13 cellular contexts compared by ENCODE assay signal in genomic region chr15:96324192-96324895, GRCh38. TPM values are rescaled to one million over a fixed set of nuclear protein-coding genes. Genes with fewer than 3 reads are reported as not detected.
DNase-seq lines count a peak whose midpoint lies in the region; ATAC-seq, FAIRE-seq and TF ChIP-seq lines count a peak whose summit lies in the region.
"Had no signal": no experiment of that assay in that cellular context is flagged by ENCODE, and none has a peak within 500 bp of the region (broad histone marks: within the 10 kb centered on the region; RNA-seq: fewer than 3 reads in every experiment).

No MANE protein-coding gene starts in this region.

- H3K4me3 ChIP-seq in Peyer's patch: no peak overlapping the region
- H3K4me3 ChIP-seq in endothelial cell of umbilical vein (replicated peaks in 1 of 3; ENCODE audit: insufficient read depth in 1 of 3, low read depth in 1 of 3, low read length in 3 of 3): peak overlapping the region; percentile 63 to 89 (median 71)
- peak overlapping the region; percentile 68 for H3K4me3 ChIP-seq in lower lobe of right lung
- H3K4me3 ChIP-seq in thyroid gland (replicated peaks in 1 of 3): no peak overlapping the region

- intact Hi-C loops in endothelial cell of umbilical vein (cut with micrococcal nuclease): loop anchor here (5.0 kb wide), 1 partner anchor 1192 kb away; no protein-coding TSS in a partner anchor
- intact Hi-C loops in lower lobe of right lung (cut with DNase I): no loop called here
- intact Hi-C loops in thyroid gland (cut with DNase I): loop anchor here (5.0 kb wide), 1 partner anchor 33 kb away; no protein-coding TSS in a partner anchor

- BruUV-seq in endothelial cell of umbilical vein (replicated peaks; lab: Mats Ljungman, UMichigan): no TSS peak

- H3K9me3 ChIP-seq in Peyer's patch (peaks cover 0 to 7% (median 0%) of the 10 kb centered on the region in 4 donors), endothelial cell of umbilical vein (replicated peaks; ENCODE audit: control insufficient read depth, insufficient read depth, low read length) (no peaks in the 10 kb centered on the region), lower lobe of right lung (no peaks in the 10 kb centered on the region), thyroid gland (no peaks in the 10 kb centered on the region)

- dilution Hi-C loops in endothelial cell of umbilical vein (cut with MboI; ENCODE audit: extremely low pct_ligation_motif_present, low sequenced_read_pairs): no loop called here

- no peaks in the 10 kb centered on the region for H3K36me3 ChIP-seq in Peyer's patch
- H3K36me3 ChIP-seq in endothelial cell of umbilical vein (ENCODE audit: control insufficient read depth in 2 of 2, extremely low read depth in 1 of 2, insufficient read depth in 2 of 2, low read length in 2 of 2): no peaks in the 10 kb centered on the region
- H3K36me3 ChIP-seq in lower lobe of right lung: no peaks in the 10 kb centered on the region
- no peaks in the 10 kb centered on the region for H3K36me3 ChIP-seq in thyroid gland

- TF ChIP-seq CTCF in Peyer's patch (IDR thresholded peaks at IDR 0.05): no peak
- no peak for TF ChIP-seq CTCF in endothelial cell of umbilical vein (IDR thresholded peaks at IDR 0.05; ENCODE audit: extremely low read depth in 1 of 2, insufficient read depth in 1 of 2, low read depth in 1 of 2, low read length in 2 of 2)
- TF ChIP-seq CTCF in lower lobe of right lung (IDR thresholded peaks at IDR 0.05): no peak
- TF ChIP-seq CTCF in thyroid gland (IDR thresholded peaks at IDR 0.05): no peak

- H4K20me1 ChIP-seq in endothelial cell of umbilical vein (replicated peaks; ENCODE audit: control insufficient read depth, extremely low read depth, insufficient read depth, low read length): no peaks in the 10 kb centered on the region

- H2AFZ ChIP-seq in endothelial cell of umbilical vein (ENCODE audit: low read depth, low read length): no peak overlapping the region

- POLR2A ChIA-PET in endothelial cell of umbilical vein (lab: Charles Lee): interaction anchor here (1.2 kb wide), 1 partner anchor 51 kb away, joined by 3 read pairs; no protein-coding TSS in a partner anchor

- peaks cover 98% of the 10 kb centered on the region for H3K79me2 ChIP-seq in endothelial cell of umbilical vein (ENCODE audit: control insufficient read depth, insufficient read depth, low read length)

- no peak for ATAC-seq in lower lobe of right lung
- ATAC-seq in SK-N-SH treated with all-trans-retinoic acid at 6 μM for 48 hours: no peak

- no peak for FAIRE-seq in endothelial cell of umbilical vein (lab: Jason Lieb, UNC)

- H3K27ac ChIP-seq in Peyer's patch (peak overlapping the region; percentile 52 to 87 (median 76)), endothelial cell of umbilical vein (ENCODE audit: insufficient read depth, low read depth, low read length) (peak overlapping the region; percentile 85), lower lobe of right lung (peak overlapping the region; percentile 87), thyroid gland (peak overlapping the region; percentile 29 to 90 (median 72))
- H3K27ac ChIP-seq: KMS-11, VCaP had no signal

- CTCF ChIA-PET in endothelial cell of umbilical vein (lab: Charles Lee): no interaction called here

- WGBS in thyroid gland, 2 donors: 30 to 43% methylated on average over 12 of the region's 12 CpGs

- TF ChIP-seq POLR2A in Peyer's patch (IDR thresholded peaks at IDR 0.05): no peak
- TF ChIP-seq POLR2A in endothelial cell of umbilical vein (IDR thresholded peaks at IDR 0.05; ENCODE audit: low read depth, low read length): no peak
- no peak for TF ChIP-seq POLR2A in thyroid gland (IDR thresholded peaks at IDR 0.05)

- peak overlapping the region; percentile 88 for H3K4me2 ChIP-seq in endothelial cell of umbilical vein (ENCODE audit: insufficient read depth, low read length)

- peak overlapping the region; percentile 97 for H3K9ac ChIP-seq in endothelial cell of umbilical vein (replicated peaks; ENCODE audit: extremely low read depth, insufficient read depth, low read length)
- H3K9ac ChIP-seq: KMS-11 had no signal

- H3K9me1 ChIP-seq in endothelial cell of umbilical vein (replicated peaks; ENCODE audit: control insufficient read depth, extremely low read depth, insufficient read depth, low read length): no peaks in the 10 kb centered on the region

- H3K27me3 ChIP-seq in Peyer's patch: peaks cover 0 to 18% of the 10 kb centered on the region in 2 donors
- H3K27me3 ChIP-seq in endothelial cell of umbilical vein (ENCODE audit: control insufficient read depth in 2 of 2, insufficient read depth in 2 of 2, low read length in 2 of 2): no peaks in the 10 kb centered on the region
- H3K27me3 ChIP-seq in lower lobe of right lung (ENCODE audit: low read depth): peaks cover 48% of the 10 kb centered on the region
- H3K27me3 ChIP-seq in thyroid gland: peaks cover 11% of the 10 kb centered on the region

- no peak for DNase-seq in Peyer's patch
- DNase-seq in endothelial cell of umbilical vein (ENCODE audit: low read depth, low spot score): peak; percentile 74
- DNase-seq in lower lobe of right lung: no peak
- no peak for DNase-seq in thyroid gland
- DNase-seq in activated CD4-positive, alpha-beta T cell treated with anti-CD3 and anti-CD28 coated beads, Interleukin-2, amount 50 U/mL, for 48 hours: no peak
- DNase-seq in NCI-H510A treated with DMSO at 0.1 percent for 48 hours (lab: John Stamatoyannopoulos, UW): no peak
- no peak for DNase-seq in GM03348 (ENCODE audit: low spot score)
- DNase-seq: activated naive CD4-positive, alpha-beta T cell; head of caudate nucleus; stimulated activated naive CD4-positive, alpha-beta T cell treated with Interleukin-2 at 50 U/mL for 16 hours had no signal

- peaks cover 0 to 6% (median 0%) of the 10 kb centered on the region in 4 donors for H3K4me1 ChIP-seq in Peyer's patch
- peaks cover 71% of the 10 kb centered on the region for H3K4me1 ChIP-seq in endothelial cell of umbilical vein (ENCODE audit: control insufficient read depth, extremely low read depth, insufficient read depth, low read length)
- peaks cover 4% of the 10 kb centered on the region for H3K4me1 ChIP-seq in lower lobe of right lung
- peaks cover 10 to 13% of the 10 kb centered on the region in 2 donors for H3K4me1 ChIP-seq in thyroid gland

TF ChIP-seq in endothelial cell of umbilical vein, 7 proteins besides CTCF, POLR2A, EP300 and RAD21:
- TF ChIP-seq POLR2AphosphoS5 (IDR thresholded peaks at IDR 0.05; ENCODE audit: insufficient read depth, low read depth, low read length) (peak; percentile 41), JUN (IDR thresholded peaks at IDR 0.05; ENCODE audit: borderline replicate concordance, insufficient read depth, insufficient read length, low read depth) (no peak)
TF ChIP-seq in endothelial cell of umbilical vein: peak in this region for 1.

TF ChIP-seq in SK-N-SH treated with all-trans-retinoic acid at 6 μM for 48 hours, 23 proteins besides CTCF, POLR2A, EP300 and RAD21 (continues in another document):
- TF ChIP-seq TSHZ2 (CRISPR knock-in tag; IDR thresholded peaks at IDR 0.05) (no peak), ISL1 (CRISPR knock-in tag; IDR thresholded peaks at IDR 0.05) (no peak), ZNF8 (CRISPR knock-in tag; IDR thresholded peaks at IDR 0.05) (no peak), CSDC2 (CRISPR knock-in tag; IDR thresholded peaks at IDR 0.05) (no peak), ZFP30 (CRISPR knock-in tag; IDR thresholded peaks at IDR 0.05) (no peak), ZC3H10 (CRISPR knock-in tag; IDR thresholded peaks at IDR 0.05) (no peak), ARNTL (CRISPR knock-in tag; IDR thresholded peaks at IDR 0.05; ENCODE audit: borderline replicate concordance, low read depth) (no peak), GLIS3 (CRISPR knock-in tag; IDR thresholded peaks at IDR 0.05) (no peak)

RNA-seq across cellular contexts. Expression of gene NR2F2, which starts 6.2 kb away (rescaled TPM):
- total RNA-seq in Peyer's patch (10 to 100 TPM in 3 of 4 donors, 1 to 10 TPM in 1; 7.9 to 20.9 (median 15.3) TPM), endothelial cell of umbilical vein (153 and 182 TPM in 2 replicates), lower lobe of right lung (50.6 TPM), thyroid gland (10 to 100 TPM; 18.3 to 30.2 (median 20.4) TPM)
- polyA plus RNA-seq in endothelial cell of umbilical vein: 105 and 120 TPM in 2 replicates
- polyA plus RNA-seq in endothelial cell of umbilical vein (2011; cell fraction: cytosol; rRNA removed): 108 and 112 TPM in 2 replicates
- 115 and 122 TPM in 2 replicates for polyA plus RNA-seq in endothelial cell of umbilical vein (2011; cell fraction: nucleus; rRNA removed)
- 242 and 247 TPM in 2 replicates for polyA plus RNA-seq in endothelial cell of umbilical vein (2012)
- 77.0 and 94.2 TPM in 2 replicates for polyA minus RNA-seq in endothelial cell of umbilical vein
- 23.5 TPM for polyA minus RNA-seq in endothelial cell of umbilical vein (2011; cell fraction: cytosol; rRNA and poly(A)+ RNA removed)
- polyA minus RNA-seq in endothelial cell of umbilical vein (2011; cell fraction: nucleus; rRNA and poly(A)+ RNA removed): 98.6 and 113 TPM in 2 replicates

Comparison
In these comparisons a context has a peak if more than half of its experiments do, and no peak if none do; other contexts are left out.
1. H3K4me3 ChIP-seq: peak in endothelial cell of umbilical vein (3 of 3) and lower lobe of right lung (single experiment); none in Peyer's patch (0 of 4) and thyroid gland (0 of 3).
2. Peak in every context shown above with its lines, with median percentiles within 50 percentile points of each other: H3K27ac ChIP-seq.